8 cellular contexts compared by ENCODE assay signal in the genomic region with DNA sequence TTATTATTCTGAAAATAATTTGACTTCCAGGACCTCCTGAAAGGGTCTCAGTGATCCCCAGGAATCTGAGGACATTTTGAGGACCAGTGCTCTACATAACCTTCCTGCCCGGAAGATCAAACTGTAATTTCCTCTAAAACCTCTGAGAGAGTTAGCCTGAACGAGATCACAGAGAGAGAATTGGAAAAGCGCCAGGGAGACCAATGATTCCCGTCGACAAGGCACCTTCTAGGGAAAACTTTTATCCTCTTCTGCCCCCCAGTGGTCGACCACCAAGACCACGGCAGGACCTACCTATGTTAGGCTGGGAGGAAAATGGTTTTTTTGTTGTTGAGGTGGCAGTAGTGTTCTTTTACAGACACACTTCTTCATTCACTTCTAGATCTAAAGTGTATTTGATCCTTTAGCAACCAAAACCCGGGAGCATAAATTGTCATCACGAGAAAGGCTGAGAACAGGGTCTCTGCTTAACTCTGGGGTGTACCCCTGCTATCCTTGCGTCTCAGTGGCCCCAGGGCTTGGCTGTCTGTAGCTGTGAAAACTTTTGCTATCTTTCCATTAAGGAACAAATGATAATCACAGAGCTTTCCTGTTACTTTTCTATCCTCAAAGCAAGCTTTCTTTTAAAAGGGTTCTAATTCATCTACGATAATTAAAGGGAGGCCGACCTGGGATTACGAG.
DNase-seq lines count a peak whose midpoint lies in the region; ATAC-seq and TF ChIP-seq lines count a peak whose summit lies in the region.

No MANE protein-coding gene starts in this region.

- H3K36me3 Mint-ChIP-seq in stimulated activated effector memory CD8-positive, alpha-beta T cell treated with anti-CD3 and anti-CD28 coated beads, Interleukin-12 subunit alpha, Interleukin-12 subunit beta, amount 100 ng/mL, for 72 hours: no peaks in the 10 kb centered on the region

- H3K4me3 ChIP-seq in WI38 (ENCODE audit: low read depth, low read length): no peak overlapping the region
- no peak overlapping the region for H3K4me3 ChIP-seq in epithelial cell of esophagus (ENCODE audit: low read length)

- peaks cover 3% of the 10 kb centered on the region for H3K9me3 Mint-ChIP-seq in stimulated activated effector memory CD8-positive, alpha-beta T cell treated with anti-CD3 and anti-CD28 coated beads, Interleukin-12 subunit alpha, Interleukin-12 subunit beta, amount 100 ng/mL, for 72 hours

- no peak overlapping the region for H3K4me3 Mint-ChIP-seq in stimulated activated effector memory CD8-positive, alpha-beta T cell treated with anti-CD3 and anti-CD28 coated beads, Interleukin-12 subunit alpha, Interleukin-12 subunit beta, amount 100 ng/mL, for 72 hours

- no peak overlapping the region for H3K27ac Mint-ChIP-seq in stimulated activated effector memory CD8-positive, alpha-beta T cell treated with anti-CD3 and anti-CD28 coated beads, Interleukin-12 subunit alpha, Interleukin-12 subunit beta, amount 100 ng/mL, for 72 hours

- no peaks in the 10 kb centered on the region for H3K4me1 Mint-ChIP-seq in stimulated activated effector memory CD8-positive, alpha-beta T cell treated with anti-CD3 and anti-CD28 coated beads, Interleukin-12 subunit alpha, Interleukin-12 subunit beta, amount 100 ng/mL, for 72 hours

- peak; percentile 64 for DNase-seq in activated CD4-positive, alpha-beta T cell treated with anti-CD3 and anti-CD28 coated beads for 48 hours
- DNase-seq in activated CD4-positive, alpha-beta T cell treated with anti-CD3 and anti-CD28 coated beads, Interleukin-2, amount 50 U/mL, for 1 hour: no peak
- DNase-seq in NCI-H2029 (lab: John Stamatoyannopoulos, UW): peak; percentile 17
- DNase-seq in epithelial cell of esophagus (ENCODE audit: low read depth): peak; percentile 84
- peak; percentile 78 for DNase-seq in midbrain (lab: John Stamatoyannopoulos, UW)
- peak in 1 of 2 donors; percentile 67 for DNase-seq in stimulated activated effector memory CD8-positive, alpha-beta T cell treated with anti-CD3 and anti-CD28 coated beads, Interleukin-12 subunit alpha, Interleukin-12 subunit beta, amount 100 ng/mL, for 72 hours (ENCODE audit: low spot score in 2 of 2)

- peak; percentile 62 for ATAC-seq in stimulated activated effector memory CD8-positive, alpha-beta T cell treated with anti-CD3 and anti-CD28 coated beads, Interleukin-12 subunit alpha, Interleukin-12 subunit beta, amount 100 ng/mL, for 72 hours
- ATAC-seq in HG02938 (IDR thresholded peaks at IDR 0.05; ENCODE audit: unreplicated experiment): no peak

- TF ChIP-seq CTCF in WI38 (IDR thresholded peaks at IDR 0.05; ENCODE audit: low read depth, low read length): peak; percentile 50; the same call in 1 of the 2 replicates
- TF ChIP-seq CTCF in epithelial cell of esophagus (IDR thresholded peaks at IDR 0.05; ENCODE audit: insufficient read depth, low read depth, low read length, missing control alignments): peak; percentile 45
